ENCODE assay signal across 8 cellular contexts in genomic region chr3:187744169-187745151, GRCh38. TPM values are rescaled to one million over a fixed set of nuclear protein-coding genes. Genes with fewer than 3 reads are reported as not detected.
DNase-seq lines count a peak whose midpoint lies in the region; ATAC-seq and TF ChIP-seq lines count a peak whose summit lies in the region.

No MANE protein-coding gene starts in this region.

- peak; percentile 28 to 44 for ATAC-seq in lower lobe of right lung
- no peak for ATAC-seq in HG03571 (IDR thresholded peaks at IDR 0.05; ENCODE audit: unreplicated experiment)

- no peaks in the 10 kb centered on the region for H3K9me3 ChIP-seq in lower lobe of right lung

- no peaks in the 10 kb centered on the region for H3K36me3 ChIP-seq in lower lobe of right lung

- H3K4me1 ChIP-seq in lower lobe of right lung: peaks cover 61% of the 10 kb centered on the region

- TF ChIP-seq CTCF in lower lobe of right lung (IDR thresholded peaks at IDR 0.05): no peak

- no peaks in the 10 kb centered on the region for H3K27me3 ChIP-seq in lower lobe of right lung (ENCODE audit: low read depth)

- H3K4me3 ChIP-seq in lower lobe of right lung: peak overlapping the region; percentile 69

- H3K27ac ChIP-seq in lower lobe of right lung: peak overlapping the region; percentile 99

- DNase-seq in DMS53 (lab: John Stamatoyannopoulos, UW) (peak; percentile 67), NCI-H1930 (lab: John Stamatoyannopoulos, UW) (peak; percentile 15 to 20), lower lobe of right lung (peak; percentile 74), MV-4-11 (lab: John Stamatoyannopoulos, UW) (no peak)
- peak; percentile 46 to 53 for DNase-seq in activated CD4-positive, alpha-beta T cell treated with anti-CD3 and anti-CD28 coated beads, Interleukin-2, amount 50 U/mL, for 48 hours
- DNase-seq in effector CD4-positive, alpha-beta T cell: peak; percentile 44
- DNase-seq in stimulated activated CD8-positive, alpha-beta memory T cell treated with anti-CD3 and anti-CD28 coated beads, Interleukin-4, amount 100 ng/mL, for 48 hours: peak; percentile 64

- intact Hi-C loops in lower lobe of right lung (cut with DNase I): no loop called here

RNA-seq across cellular contexts. Expression of gene BCL6, which starts 0.8 kb away (rescaled TPM):
- 123 TPM for total RNA-seq in lower lobe of right lung

RNA-seq across cellular contexts. Expression of gene RTP2, which starts 42.1 kb away (rescaled TPM):
- total RNA-seq in lower lobe of right lung: not detected
